ENCODE assay signal across 22 cellular contexts in the genomic region with DNA sequence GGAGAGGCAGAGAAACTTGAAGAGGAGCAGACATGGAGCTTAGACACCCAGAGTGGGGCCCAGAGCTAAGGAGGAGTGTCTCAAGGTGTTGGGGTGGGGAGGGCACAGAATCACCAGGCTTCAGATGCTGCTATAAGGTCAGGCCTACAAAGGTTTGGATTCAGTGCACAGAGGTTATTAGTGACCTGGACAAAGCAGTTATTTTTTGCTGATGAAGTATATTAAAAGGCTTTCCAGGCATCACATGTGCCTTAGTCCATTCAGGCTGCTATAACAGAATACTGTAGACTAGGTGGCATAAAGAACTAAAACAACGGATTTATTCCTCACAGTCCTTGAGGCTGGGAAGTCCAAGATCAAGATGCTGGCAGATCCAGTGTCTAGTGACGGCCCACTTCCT.
"Had no signal": no experiment of that assay in that cellular context is flagged by ENCODE, and none has a peak within 500 bp of the region (broad histone marks: within the 10 kb centered on the region; RNA-seq: fewer than 3 reads in every experiment).

No MANE protein-coding gene starts in this region.

- H3K9me3 Mint-ChIP-seq: endodermal cell, naive B cell, nephron had no signal

- H3K4me3 ChIP-seq: coronary artery, hepatocyte, left ventricle myocardium inferior, lower lobe of right lung, sigmoid colon, skin epidermis, thyroid gland, upper lobe of left lung, uterus had no signal

- H3K27me3 Mint-ChIP-seq: naive B cell had no signal

- H3K36me3 ChIP-seq: left ventricle myocardium inferior, lower lobe of right lung, sigmoid colon, thyroid gland, upper lobe of left lung, uterus had no signal

- H3K27ac Mint-ChIP-seq: endodermal cell had no signal

- FAIRE-seq: endothelial cell of umbilical vein, kidney had no signal

- ATAC-seq: left cardiac atrium, lower lobe of right lung had no signal

- DNase-seq: effector CD4-positive, alpha-beta T cell; endodermal cell; foreskin melanocyte; head of caudate nucleus; kidney; left cardiac atrium; left ventricle myocardium inferior; lower lobe of right lung; mesenchymal stem cell; midbrain; naive B cell; sigmoid colon; stimulated activated CD4-positive, alpha-beta T cell treated with anti-CD3 and anti-CD28 coated beads, Interleukin-12 subunit alpha, Interleukin-12 subunit beta, amount 100 ng/mL, for 4 hours; stimulated activated naive CD4-positive, alpha-beta T cell treated with Interleukin-2 at 50 U/mL for 16 hours; thyroid gland; upper lobe of left lung; uterus had no signal

- H3K27me3 ChIP-seq: hepatocyte, sigmoid colon, thyroid gland, upper lobe of left lung, uterus had no signal

- H3K4me3 Mint-ChIP-seq: endodermal cell, naive B cell, nephron had no signal
